Comparison of ENCODE assay signal across 18 cellular contexts in genomic region chr4:19005211-19005610, GRCh38.
A peak's percentile ranks its signal among the peaks of the same experiment; 100 is the strongest.
DNase-seq lines count a peak whose midpoint lies in the region; ATAC-seq and TF ChIP-seq lines count a peak whose summit lies in the region.
"Had no signal": no experiment of that assay in that cellular context is flagged by ENCODE, and none has a peak within 500 bp of the region (broad histone marks: within the 10 kb centered on the region; RNA-seq: fewer than 3 reads in every experiment).

No MANE protein-coding gene starts in this region.

- H3K9ac ChIP-seq in GM23248 (no peak overlapping the region), smooth muscle cell (ENCODE audit: low read depth) (no peak overlapping the region)
- H3K9ac ChIP-seq: parathyroid adenoma had no signal

- 17 to 23% methylated on average over 1 of the region's 1 CpG for WGBS in GM23248 (ENCODE audit: low coverage in 1 of 2, low lambda C conversion rate in 2 of 2, missing lambda C conversion rate in 2 of 2), 2 experiments
- 4% methylated on average over 1 of the region's 1 CpG for WGBS in smooth muscle cell (ENCODE audit: low lambda C conversion rate)

- no peaks in the 10 kb centered on the region for H3F3A ChIP-seq in GM23248 (ENCODE audit: insufficient read depth)
- H3F3A ChIP-seq in smooth muscle cell (ENCODE audit: low read depth): no peaks in the 10 kb centered on the region

- H3K9me2 ChIP-seq in GM23248 (ENCODE audit: insufficient read depth): no peaks in the 10 kb centered on the region

- H2AFZ ChIP-seq in GM23248: peak overlapping the region; percentile 19; the same call in 1 of the 2 replicates
- H2AFZ ChIP-seq in smooth muscle cell (ENCODE audit: low read depth): no peak overlapping the region
- H2AFZ ChIP-seq: parathyroid adenoma had no signal

- no peak overlapping the region; the same call in 1 of the 2 replicates for H3K27ac ChIP-seq in GM23248
- H3K27ac ChIP-seq in smooth muscle cell (ENCODE audit: low read depth): peak overlapping the region; percentile 75
- H3K27ac ChIP-seq: C4-2B, HL-60, parathyroid adenoma had no signal

- H3K4me1 ChIP-seq in GM23248 (ENCODE audit: insufficient read depth): peaks cover 15% of the 10 kb centered on the region
- H3K4me1 ChIP-seq in smooth muscle cell (ENCODE audit: low read depth): peaks cover 5% of the 10 kb centered on the region
- H3K4me1 ChIP-seq: parathyroid adenoma had no signal

- peaks cover 1% of the 10 kb centered on the region for H3K36me3 Mint-ChIP-seq in progenitor cell of endocrine pancreas (ENCODE audit: insufficient read depth)
- H3K36me3 Mint-ChIP-seq: brain had no signal

- H4K20me1 ChIP-seq in GM23248 (ENCODE audit: insufficient read depth) (no peaks in the 10 kb centered on the region), smooth muscle cell (ENCODE audit: low read depth) (no peaks in the 10 kb centered on the region)

- H3K27me3 Mint-ChIP-seq in progenitor cell of endocrine pancreas: no peaks in the 10 kb centered on the region
- H3K27me3 Mint-ChIP-seq: brain; dendritic cell treated with granulocyte-macrophage colony-stimulating factor and Interleukin-4, amounts not matched to agents 40 ng/mL and 50 ng/mL, for 4 days had no signal

- TF ChIP-seq CTCF in astrocyte of the cerebellum (IDR thresholded peaks at IDR 0.05; ENCODE audit: low read depth, low read length, missing control alignments) (no peak), smooth muscle cell (IDR thresholded peaks at IDR 0.05; ENCODE audit: borderline replicate concordance, insufficient read depth, poor library complexity, severe bottlenecking) (no peak), progenitor cell of endocrine pancreas (IDR thresholded peaks at IDR 0.05; ENCODE audit: unreplicated experiment) (no peak)

- in situ Hi-C loops in GM23248 (cut with MboI) (no loop called here), astrocyte of the cerebellum (cut with HindIII; ENCODE audit: low sequenced_read_pairs) (no loop called here)

- H3K36me3 ChIP-seq in GM23248 (ENCODE audit: low read depth) (no peaks in the 10 kb centered on the region), smooth muscle cell (ENCODE audit: low read depth) (no peaks in the 10 kb centered on the region)

- DNase-seq in GM23248 (peak; percentile 30), astrocyte of the cerebellum (ENCODE audit: low read depth) (peak; percentile 6), islet precursor cell (peak; percentile 74), smooth muscle cell (lab: John Stamatoyannopoulos, UW; ENCODE audit: unreplicated experiment) (no peak), progenitor cell of endocrine pancreas (ENCODE audit: low spot score, unreplicated experiment) (no peak), cerebellar cortex (ENCODE audit: low spot score) (no peak)
- DNase-seq: activated CD4-positive, alpha-beta T cell treated with anti-CD3 and anti-CD28 coated beads, Interleukin-2, amount 50 U/mL, for 1 hour; activated gamma-delta T cell treated with Interleukin-2 at 50 U/mL for 16 hours; DMS53; KBM-7; NCI-H2029 treated with DMSO at 0.1 percent for 48 hours; NCI-H446 had no signal

- H3K9me3 Mint-ChIP-seq in progenitor cell of endocrine pancreas (ENCODE audit: low read depth): peaks cover 9% of the 10 kb centered on the region

- H3K4me1 Mint-ChIP-seq in progenitor cell of endocrine pancreas (ENCODE audit: low read depth): peaks cover 10% of the 10 kb centered on the region

- H3K9me3 ChIP-seq in GM23248 (ENCODE audit: low read depth) (no peaks in the 10 kb centered on the region), smooth muscle cell (replicated peaks; ENCODE audit: low read depth) (no peaks in the 10 kb centered on the region)

- no peaks in the 10 kb centered on the region for H3K79me2 ChIP-seq in GM23248 (ENCODE audit: insufficient read depth)
- no peaks in the 10 kb centered on the region for H3K79me2 ChIP-seq in smooth muscle cell (ENCODE audit: low read depth)
- H3K79me2 ChIP-seq: parathyroid adenoma had no signal

- H3K27me3 ChIP-seq in GM23248 (replicated peaks; ENCODE audit: insufficient read depth) (no peaks in the 10 kb centered on the region), smooth muscle cell (ENCODE audit: low read depth) (no peaks in the 10 kb centered on the region)

- H3K4me3 ChIP-seq in GM23248: no peak overlapping the region
- no peak overlapping the region for H3K4me3 ChIP-seq in astrocyte of the cerebellum (ENCODE audit: low read depth, low read length)
- H3K4me3 ChIP-seq in smooth muscle cell: no peak overlapping the region

- H3K27ac Mint-ChIP-seq in progenitor cell of endocrine pancreas: no peak overlapping the region
- H3K27ac Mint-ChIP-seq: dendritic cell treated with granulocyte-macrophage colony-stimulating factor and Interleukin-4, amounts not matched to agents 40 ng/mL and 50 ng/mL, for 4 days had no signal

- ATAC-seq in HG03139 (IDR thresholded peaks at IDR 0.05; ENCODE audit: unreplicated experiment): no peak

- H3K4me2 ChIP-seq in GM23248 (ENCODE audit: unreplicated experiment) (peak overlapping the region; percentile 15), smooth muscle cell (peak overlapping the region; percentile 58)

- no peak overlapping the region for H3K4me3 Mint-ChIP-seq in progenitor cell of endocrine pancreas (ENCODE audit: low read depth)
- H3K4me3 Mint-ChIP-seq: brain; dendritic cell treated with granulocyte-macrophage colony-stimulating factor and Interleukin-4, amounts not matched to agents 40 ng/mL and 50 ng/mL, for 4 days had no signal

Comparison
In these comparisons a context has a peak if more than half of its experiments do, and no peak if none do; other contexts are left out.
1. DNase-seq: peak in GM23248 (single experiment), astrocyte of the cerebellum (single experiment) and islet precursor cell (single experiment); none in smooth muscle cell (single experiment), progenitor cell of endocrine pancreas (single experiment) and cerebellar cortex (single experiment).